8 cellular contexts compared by ENCODE assay signal in genomic region chr2:68734688-68735525, GRCh38. TPM values are rescaled to one million over a fixed set of nuclear protein-coding genes. Genes with fewer than 3 reads are reported as not detected.
DNase-seq lines count a peak whose midpoint lies in the region; ATAC-seq and TF ChIP-seq lines count a peak whose summit lies in the region.

ARHGAP25 (plus strand) TSS chr2:68734811; CDS start chr2:68735200, 389 bp downstream.

- peak; percentile 55 for ATAC-seq in GM19025 (IDR thresholded peaks at IDR 0.05; ENCODE audit: low read depth, unreplicated experiment)
- peak; percentile 48 for ATAC-seq in HG03095 (IDR thresholded peaks at IDR 0.05; ENCODE audit: unreplicated experiment)

- H3K9me3 ChIP-seq in esophagus squamous epithelium: no peaks in the 10 kb centered on the region

- intact Hi-C loops in esophagus squamous epithelium (cut with DNase I): no loop called here

- H3K27ac ChIP-seq in esophagus squamous epithelium: peak within 1 kb of the TSS; percentile 21 to 86 (median 66)

- TF ChIP-seq CTCF in esophagus squamous epithelium (IDR thresholded peaks at IDR 0.05): no peak

- TF ChIP-seq POLR2A in esophagus squamous epithelium (IDR thresholded peaks at IDR 0.05): peak in 2 of 4 donors; percentile 21 to 52

- peaks cover 21 to 55% (median 23%) of the 10 kb centered on the region in 3 donors for H3K4me1 ChIP-seq in esophagus squamous epithelium

- H3K4me3 ChIP-seq in esophagus squamous epithelium: peak within 1 kb of the TSS in 3 of 4 donors; percentile 24 to 57 (median 30)

- H3K27me3 ChIP-seq in esophagus squamous epithelium: no peaks in the 10 kb centered on the region

- peak; percentile 36 for DNase-seq in UCSD-AML1 (lab: John Stamatoyannopoulos, UW; ENCODE audit: unreplicated experiment)
- no peak for DNase-seq in esophagus squamous epithelium (lab: John Stamatoyannopoulos, UW)
- peak; percentile 42 to 56 for DNase-seq in stimulated activated CD4-positive, alpha-beta T cell treated with anti-CD3 and anti-CD28 coated beads, Interleukin-4, amount 100 ng/mL, for 4 hours
- no peak for DNase-seq in islet precursor cell
- no peak for DNase-seq in cerebellum (ENCODE audit: low spot score)
- DNase-seq in activated CD4-positive, CD25-positive, alpha-beta regulatory T cell treated with anti-CD3 and anti-CD28 coated beads, Interleukin-2, amount 50 U/mL, for 72 hours: no peak

- no peaks in the 10 kb centered on the region for H3K36me3 ChIP-seq in esophagus squamous epithelium

- 71% methylated on average over 12 of the region's 12 CpGs for WGBS in esophagus squamous epithelium, 2 donors

RNA-seq across cellular contexts. Expression of gene ARHGAP25, which starts in this region (rescaled TPM):
- 1 to 10 TPM; 3.2 to 9.0 (median 5.5) TPM for total RNA-seq in esophagus squamous epithelium
- 0.82 TPM for total RNA-seq in cerebellum

Comparison
In these comparisons a context has a peak if more than half of its experiments do, and no peak if none do; other contexts are left out.
1. DNase-seq: peak in UCSD-AML1 (single experiment) and stimulated activated CD4-positive, alpha-beta T cell treated with anti-CD3 and anti-CD28 coated beads, Interleukin-4, amount 100 ng/mL, for 4 hours (2 of 2); none in esophagus squamous epithelium (single experiment), islet precursor cell (single experiment), cerebellum (single experiment) and activated CD4-positive, CD25-positive, alpha-beta regulatory T cell treated with anti-CD3 and anti-CD28 coated beads, Interleukin-2, amount 50 U/mL, for 72 hours (single experiment).